ENCODE assay signal across 13 cellular contexts in genomic region chr3:11660242-11660641, GRCh38.
"Had no signal": no experiment of that assay in that cellular context is flagged by ENCODE, and none has a peak within 500 bp of the region (broad histone marks: within the 10 kb centered on the region; RNA-seq: fewer than 3 reads in every experiment).

No MANE protein-coding gene starts in this region.

- H3K27me3 Mint-ChIP-seq: activated B cell treated with CpG ODN at 0.5 μM for 24 hours; activated CD4-positive, alpha-beta T cell treated with anti-CD3 and anti-CD28 coated beads, Interleukin-2, amount 10 ng/mL, durations not matched to agents 24 days and 14 days; activated naive CD8-positive, alpha-beta T cell treated with anti-CD3 and anti-CD28 coated beads, Interleukin-2, amount 50 U/mL, for 24 hours; effector memory CD8-positive, alpha-beta T cell; stimulated activated naive CD8-positive, alpha-beta T cell treated with anti-CD3 and anti-CD28 coated beads, Interleukin-15, Interleukin-2, amounts not matched to agents 100 ng/mL and 50 ng/mL, for 24 hours had no signal

- H3K27ac ChIP-seq: epithelial cell of prostate, gastrocnemius medialis, heart right ventricle, testis had no signal

- H3K4me3 ChIP-seq: gastrocnemius medialis, heart right ventricle, testis had no signal

- ATAC-seq: activated naive CD8-positive, alpha-beta T cell treated with anti-CD3 and anti-CD28 coated beads, Interleukin-2, amount 50 U/mL, for 24 hours; effector memory CD8-positive, alpha-beta T cell; gastrocnemius medialis; heart right ventricle had no signal

- H3K4me3 Mint-ChIP-seq: activated B cell treated with CpG ODN at 0.5 μM for 24 hours; activated CD4-positive, alpha-beta T cell treated with anti-CD3 and anti-CD28 coated beads, Interleukin-2, amount 10 ng/mL, durations not matched to agents 24 days and 14 days; activated naive CD8-positive, alpha-beta T cell treated with anti-CD3 and anti-CD28 coated beads, Interleukin-2, amount 50 U/mL, for 24 hours; effector memory CD8-positive, alpha-beta T cell; stimulated activated naive CD8-positive, alpha-beta T cell treated with anti-CD3 and anti-CD28 coated beads, Interleukin-15, Interleukin-2, amounts not matched to agents 100 ng/mL and 50 ng/mL, for 24 hours had no signal

- H3K9me3 ChIP-seq: gastrocnemius medialis, testis had no signal

- DNase-seq: activated B cell treated with CpG ODN at 0.5 μM for 24 hours; activated CD4-positive, alpha-beta T cell treated with anti-CD3 and anti-CD28 coated beads, Interleukin-2, amount 10 ng/mL, durations not matched to agents 24 days and 14 days; activated naive CD4-positive, alpha-beta T cell treated with Interleukin-2 at 50 U/mL for 16 hours; activated naive CD8-positive, alpha-beta T cell treated with anti-CD3 and anti-CD28 coated beads, Interleukin-2, amount 50 U/mL, for 24 hours; cortex of kidney; effector memory CD8-positive, alpha-beta T cell; gastrocnemius medialis; heart right ventricle; stimulated activated CD4-positive, alpha-beta T cell treated with anti-CD3 and anti-CD28 coated beads, Interleukin-15, amount 100 ng/mL, for 24 hours; stimulated activated CD4-positive, alpha-beta T cell treated with anti-CD3 and anti-CD28 coated beads, Interleukin-4, amount 100 ng/mL, for 24 hours; testis had no signal

- H3K27me3 ChIP-seq: gastrocnemius medialis, heart right ventricle, testis had no signal

- H3K27ac Mint-ChIP-seq: activated B cell treated with CpG ODN at 0.5 μM for 24 hours; activated CD4-positive, alpha-beta T cell treated with anti-CD3 and anti-CD28 coated beads, Interleukin-2, amount 10 ng/mL, durations not matched to agents 24 days and 14 days; activated naive CD8-positive, alpha-beta T cell treated with anti-CD3 and anti-CD28 coated beads, Interleukin-2, amount 50 U/mL, for 24 hours; stimulated activated naive CD8-positive, alpha-beta T cell treated with anti-CD3 and anti-CD28 coated beads, Interleukin-15, Interleukin-2, amounts not matched to agents 100 ng/mL and 50 ng/mL, for 24 hours had no signal

- H3K36me3 ChIP-seq: gastrocnemius medialis, heart right ventricle had no signal

- H3K9me3 Mint-ChIP-seq: activated B cell treated with CpG ODN at 0.5 μM for 24 hours; activated CD4-positive, alpha-beta T cell treated with anti-CD3 and anti-CD28 coated beads, Interleukin-2, amount 10 ng/mL, durations not matched to agents 24 days and 14 days; effector memory CD8-positive, alpha-beta T cell; stimulated activated naive CD8-positive, alpha-beta T cell treated with anti-CD3 and anti-CD28 coated beads, Interleukin-15, Interleukin-2, amounts not matched to agents 100 ng/mL and 50 ng/mL, for 24 hours had no signal
